Comparison of ENCODE assay signal across 29 cellular contexts in the genomic region with DNA sequence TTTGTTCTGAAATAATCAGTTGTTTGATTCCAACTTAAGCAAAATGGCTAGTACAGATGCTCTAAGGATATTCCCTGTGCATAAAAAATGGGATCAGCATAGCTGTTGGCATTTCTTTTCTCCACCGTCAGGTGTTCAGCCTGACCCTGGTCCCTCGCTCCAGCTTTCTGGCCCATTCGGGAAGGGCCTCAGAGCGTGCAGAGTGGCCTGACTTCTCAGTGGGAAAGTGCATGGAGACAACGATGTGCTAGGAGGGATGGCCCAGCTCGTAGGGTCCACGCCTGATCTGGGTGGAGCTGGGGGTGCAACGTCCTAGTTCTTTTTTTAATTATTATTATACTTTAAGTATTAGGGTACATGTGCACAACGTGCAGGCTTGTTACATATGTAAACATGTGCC.
"Had no signal": no experiment of that assay in that cellular context is flagged by ENCODE, and none has a peak within 500 bp of the region (broad histone marks: within the 10 kb centered on the region; RNA-seq: fewer than 3 reads in every experiment).

No MANE protein-coding gene starts in this region.

- ATAC-seq: activated CD4-positive, alpha-beta T cell treated with anti-CD3 and anti-CD28 coated beads for 36 hours; activated naive CD4-positive, alpha-beta T cell treated with anti-CD3 and anti-CD28 coated beads, Interleukin-2, amount 50 U/mL, for 72 hours; foreskin keratinocyte; gastrocnemius medialis; heart left ventricle; T-helper 17 cell had no signal

- DNase-seq: activated CD4-positive, alpha-beta memory T cell treated with anti-CD3 and anti-CD28 coated beads, Interleukin-2, amount 10 ng/mL, durations not matched to agents 7 days and 5 days; activated CD4-positive, alpha-beta T cell treated with anti-CD3 and anti-CD28 coated beads for 36 hours; activated CD4-positive, alpha-beta T cell treated with anti-CD3 and anti-CD28 coated beads, Interleukin-2, amount 10 ng/mL, durations not matched to agents 24 days and 14 days; activated CD4-positive, CD25-positive, alpha-beta regulatory T cell; activated CD4-positive, CD25-positive, alpha-beta regulatory T cell treated with anti-CD3 and anti-CD28 coated beads, Interleukin-2, amount 50 U/mL, for 72 hours; activated CD8-positive, alpha-beta memory T cell treated with anti-CD3 and anti-CD28 coated beads, Interleukin-2, amount 50 U/mL, for 4 hours; activated gamma-delta T cell; activated naive CD4-positive, alpha-beta T cell; activated naive CD4-positive, alpha-beta T cell treated with anti-CD3 and anti-CD28 coated beads, Interleukin-2, amount 10 ng/mL, durations not matched to agents 7 days and 5 days; activated naive CD8-positive, alpha-beta T cell treated with anti-CD3 and anti-CD28 coated beads, Interleukin-2, amount 10 ng/mL, durations not matched to agents 7 days and 5 days; activated T-cell treated with anti-CD3 and anti-CD28 coated beads, Interleukin-2, amount 50 U/mL, for 1 hour; activated T-cell treated with anti-CD3 and anti-CD28 coated beads, Interleukin-2, amount 50 U/mL, for 48 hours; cortex of kidney; dermis blood vessel endothelial cell; effector CD8-positive, alpha-beta T cell; foreskin keratinocyte; gastrocnemius medialis; glutamatergic neuron; heart left ventricle; T-helper 1 cell; T-helper 17 cell; T1000 had no signal

- H3K36me3 Mint-ChIP-seq: activated naive CD4-positive, alpha-beta T cell treated with anti-CD3 and anti-CD28 coated beads, Interleukin-2, amount 10 ng/mL, durations not matched to agents 7 days and 5 days; activated naive CD8-positive, alpha-beta T cell treated with anti-CD3 and anti-CD28 coated beads, Interleukin-2, amount 10 ng/mL, durations not matched to agents 7 days and 5 days; brain had no signal

- H3K27me3 Mint-ChIP-seq: activated CD4-positive, alpha-beta memory T cell treated with anti-CD3 and anti-CD28 coated beads, Interleukin-2, amount 10 ng/mL, durations not matched to agents 7 days and 5 days; activated CD4-positive, alpha-beta T cell treated with anti-CD3 and anti-CD28 coated beads, Interleukin-2, amount 10 ng/mL, durations not matched to agents 24 days and 14 days had no signal

- H3K27ac Mint-ChIP-seq: activated CD4-positive, alpha-beta memory T cell treated with anti-CD3 and anti-CD28 coated beads, Interleukin-2, amount 10 ng/mL, durations not matched to agents 7 days and 5 days; activated CD4-positive, alpha-beta T cell treated with anti-CD3 and anti-CD28 coated beads for 36 hours; activated CD4-positive, alpha-beta T cell treated with anti-CD3 and anti-CD28 coated beads, Interleukin-2, amount 10 ng/mL, durations not matched to agents 24 days and 14 days; activated naive CD4-positive, alpha-beta T cell treated with anti-CD3 and anti-CD28 coated beads, Interleukin-2, amount 10 ng/mL, durations not matched to agents 7 days and 5 days; activated naive CD4-positive, alpha-beta T cell treated with anti-CD3 and anti-CD28 coated beads, Interleukin-2, amount 50 U/mL, for 72 hours; activated naive CD8-positive, alpha-beta T cell treated with anti-CD3 and anti-CD28 coated beads, Interleukin-2, amount 10 ng/mL, durations not matched to agents 7 days and 5 days; activated T-helper 1 cell treated with anti-CD3 and anti-CD28 coated beads, Interleukin-12 subunit alpha, Interleukin-12 subunit beta, Interleukin-2, Interleukin-4 antibody, amounts not matched to agents 30 ng/mL and 10 ng/mL and 1 ng/mL, durations not matched to agents 14 hours and 24 hours and 36 hours; activated T-helper 2 cell treated with anti-CD3 and anti-CD28 coated beads, Interferon-gamma antibody, Interleukin-2, Interleukin-4, amounts not matched to agents 10 μg/mL and 5 μg/mL and 100 μg/mL, durations not matched to agents 14 hours and 24 hours and 36 hours; T-helper 17 cell; T-helper 2 cell treated with Interferon-gamma antibody and Interleukin-4, amounts not matched to agents 5 μg/mL and 100 μg/mL, for 36 hours had no signal

- H3K4me1 Mint-ChIP-seq: activated CD4-positive, alpha-beta memory T cell treated with anti-CD3 and anti-CD28 coated beads, Interleukin-2, amount 10 ng/mL, durations not matched to agents 7 days and 5 days; activated CD4-positive, alpha-beta T cell treated with anti-CD3 and anti-CD28 coated beads for 36 hours; activated CD4-positive, alpha-beta T cell treated with anti-CD3 and anti-CD28 coated beads, Interleukin-2, amount 10 ng/mL, durations not matched to agents 24 days and 14 days; activated naive CD4-positive, alpha-beta T cell treated with anti-CD3 and anti-CD28 coated beads, Interleukin-2, amount 10 ng/mL, durations not matched to agents 7 days and 5 days; activated naive CD8-positive, alpha-beta T cell treated with anti-CD3 and anti-CD28 coated beads, Interleukin-2, amount 10 ng/mL, durations not matched to agents 7 days and 5 days; central memory CD8-positive, alpha-beta T cell; T-helper 17 cell had no signal

- H3K4me3 Mint-ChIP-seq: activated CD4-positive, alpha-beta memory T cell treated with anti-CD3 and anti-CD28 coated beads, Interleukin-2, amount 10 ng/mL, durations not matched to agents 7 days and 5 days; activated CD4-positive, alpha-beta T cell treated with anti-CD3 and anti-CD28 coated beads for 36 hours; activated CD4-positive, alpha-beta T cell treated with anti-CD3 and anti-CD28 coated beads, Interleukin-2, amount 10 ng/mL, durations not matched to agents 24 days and 14 days; activated naive CD4-positive, alpha-beta T cell treated with anti-CD3 and anti-CD28 coated beads, Interleukin-2, amount 10 ng/mL, durations not matched to agents 7 days and 5 days; activated naive CD8-positive, alpha-beta T cell treated with anti-CD3 and anti-CD28 coated beads, Interleukin-2, amount 10 ng/mL, durations not matched to agents 7 days and 5 days; activated T-helper 1 cell treated with anti-CD3 and anti-CD28 coated beads, Interleukin-12 subunit alpha, Interleukin-12 subunit beta, Interleukin-2, Interleukin-4 antibody, amounts not matched to agents 30 ng/mL and 10 ng/mL and 1 ng/mL, durations not matched to agents 14 hours and 24 hours and 36 hours; central memory CD8-positive, alpha-beta T cell; T-helper 17 cell; T-helper 2 cell treated with Interferon-gamma antibody and Interleukin-4, amounts not matched to agents 5 μg/mL and 100 μg/mL, for 36 hours had no signal

- H3K9me3 Mint-ChIP-seq: activated CD4-positive, alpha-beta memory T cell treated with anti-CD3 and anti-CD28 coated beads, Interleukin-2, amount 10 ng/mL, durations not matched to agents 7 days and 5 days; activated naive CD4-positive, alpha-beta T cell treated with anti-CD3 and anti-CD28 coated beads, Interleukin-2, amount 10 ng/mL, durations not matched to agents 7 days and 5 days; activated naive CD8-positive, alpha-beta T cell treated with anti-CD3 and anti-CD28 coated beads, Interleukin-2, amount 10 ng/mL, durations not matched to agents 7 days and 5 days; activated T-helper 1 cell treated with anti-CD3 and anti-CD28 coated beads, Interleukin-12 subunit alpha, Interleukin-12 subunit beta, Interleukin-2, Interleukin-4 antibody, amounts not matched to agents 30 ng/mL and 10 ng/mL and 1 ng/mL, durations not matched to agents 14 hours and 24 hours and 36 hours; activated T-helper 2 cell treated with anti-CD3 and anti-CD28 coated beads, Interferon-gamma antibody, Interleukin-2, Interleukin-4, amounts not matched to agents 10 μg/mL and 5 μg/mL and 100 μg/mL, durations not matched to agents 14 hours and 24 hours and 36 hours; central memory CD8-positive, alpha-beta T cell; T-helper 2 cell treated with Interferon-gamma antibody and Interleukin-4, amounts not matched to agents 5 μg/mL and 100 μg/mL, for 36 hours had no signal

- FAIRE-seq: endometrium had no signal
